ENCODE assay signal across 1 cellular context in the genomic region with DNA sequence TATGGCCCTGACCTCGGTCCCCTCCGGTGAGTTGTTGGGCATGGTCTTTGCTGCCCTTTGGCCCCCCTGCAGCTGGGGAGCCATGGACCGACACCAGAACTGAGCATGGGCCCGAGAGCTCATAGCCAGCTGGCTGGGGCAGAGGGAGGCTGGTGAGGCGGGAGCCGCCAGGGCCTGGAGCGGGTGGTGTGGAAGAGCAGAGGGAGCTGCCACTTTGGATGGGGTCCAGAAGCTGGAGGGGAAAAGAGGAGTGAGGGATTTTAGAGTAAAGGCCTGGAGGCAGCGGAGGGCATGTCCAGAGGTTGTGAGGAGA.
TF ChIP-seq lines count a peak whose summit lies in the region.

No MANE protein-coding gene starts in this region.

TF ChIP-seq in H1, 55 proteins besides CTCF, POLR2A, EP300 and RAD21:
- TF ChIP-seq SUZ12 (IDR thresholded peaks at IDR 0.05; ENCODE audit: low read length) (no peak), KDM5A (IDR thresholded peaks at IDR 0.05; ENCODE audit: low read length) (no peak), SRF (IDR thresholded peaks at IDR 0.05; ENCODE audit: low read depth, low read length) (no peak), TBP (IDR thresholded peaks at IDR 0.05; ENCODE audit: low read depth, low read length) (no peak), BACH1 (IDR thresholded peaks at IDR 0.05; ENCODE audit: low read length) (no peak), HDAC6 (IDR thresholded peaks at IDR 0.05; ENCODE audit: low read depth, low read length) (no peak)
- TF ChIP-seq, protein P1, sequence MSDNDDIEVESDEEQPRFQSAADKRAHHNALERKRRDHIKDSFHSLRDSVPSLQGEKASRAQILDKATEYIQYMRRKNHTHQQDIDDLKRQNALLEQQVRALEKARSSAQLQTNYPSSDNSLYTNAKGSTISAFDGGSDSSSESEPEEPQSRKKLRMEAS (IDR thresholded peaks at IDR 0.05) = no peak
TF ChIP-seq in H1: peak in this region for 0.
